8 cellular contexts compared by ENCODE assay signal in genomic region chr6:32195652-32195901, GRCh38. TPM values are rescaled to one million over a fixed set of nuclear protein-coding genes. Genes with fewer than 3 reads are reported as not detected.
DNase-seq lines count a peak whose midpoint lies in the region; ATAC-seq and TF ChIP-seq lines count a peak whose summit lies in the region.

No MANE protein-coding gene starts in this region.

- no peak for TF ChIP-seq POLR2A in ovary (IDR thresholded peaks at IDR 0.05)

- H3K27ac ChIP-seq in ovary (peak overlapping the region in 1 of 2 donors; percentile 98), tibial artery (peak overlapping the region; percentile 98)

- H3K36me3 ChIP-seq in HAP-1 (replicated peaks) (no peaks in the 10 kb centered on the region), adipocyte (ENCODE audit: control insufficient read depth, insufficient read depth, low read length, severe bottlenecking) (no peaks in the 10 kb centered on the region), ovary (no peaks in the 10 kb centered on the region), tibial artery (no peaks in the 10 kb centered on the region)

- no peak for TF ChIP-seq EP300 in ovary (IDR thresholded peaks at IDR 0.05)

- H3K9ac ChIP-seq in adipocyte (ENCODE audit: low read length): peak overlapping the region; percentile 97

- H3K4me3 ChIP-seq in HAP-1 (peak overlapping the region; percentile 49), adipocyte (ENCODE audit: low read length) (peak overlapping the region; percentile 99), ovary (peak overlapping the region; percentile 83), tibial artery (peak overlapping the region; percentile 71 to 87)

- H3K4me1 ChIP-seq in HAP-1 (peaks cover 12% of the 10 kb centered on the region), adipocyte (ENCODE audit: control insufficient read depth, insufficient read depth, low read length) (peaks cover 23% of the 10 kb centered on the region), ovary (ENCODE audit: insufficient read depth) (peaks cover 6% of the 10 kb centered on the region), tibial artery (peaks cover 0 to 36% (median 28%) of the 10 kb centered on the region in 4 donors)

- H3K27me3 ChIP-seq in HAP-1 (ENCODE audit: low read depth) (no peaks in the 10 kb centered on the region), adipocyte (replicated peaks; ENCODE audit: control insufficient read depth, insufficient read depth, low read length) (no peaks in the 10 kb centered on the region), ovary (no peaks in the 10 kb centered on the region), tibial artery (peaks cover 0 to 2% of the 10 kb centered on the region in 2 donors)

- H3K9me3 ChIP-seq in HAP-1: no peaks in the 10 kb centered on the region
- H3K9me3 ChIP-seq in adipocyte (ENCODE audit: control insufficient read depth, low read length): no peaks in the 10 kb centered on the region
- no peaks in the 10 kb centered on the region for H3K9me3 ChIP-seq in ovary
- no peaks in the 10 kb centered on the region for H3K9me3 ChIP-seq in tibial artery

- WGBS in ovary, 3 donors: 0 to 2% (median 1%) methylated on average over 14 to 25 of the region's 25 CpGs

- TF ChIP-seq CTCF in ovary (IDR thresholded peaks at IDR 0.05): peak; percentile 72 to 91 (median 73)
- TF ChIP-seq CTCF in tibial artery (IDR thresholded peaks at IDR 0.05): peak; percentile 37 to 46

- DNase-seq in DMS79 treated with DMSO at 0.1 percent for 48 hours (lab: John Stamatoyannopoulos, UW) (peak; percentile 96), HAP-1 (ENCODE audit: low spot score in 2 of 2) (peak; percentile 99 to 100), NCI-H128 (lab: John Stamatoyannopoulos, UW; ENCODE audit: unreplicated experiment) (peak; percentile 100), SW480 (ENCODE audit: low spot score) (peak; percentile 97), adipocyte (ENCODE audit: low read depth) (peak; percentile 100), Right ventricle myocardium superior (peak; percentile 100), ovary (peak; percentile 100), tibial artery (peak; percentile 100)

- in situ Hi-C loops in HAP-1 (cut with MboI; ENCODE audit: low sequenced_read_pairs): no loop called here

- intact Hi-C loops in Right ventricle myocardium superior (cut with DNase I): no loop called here
- intact Hi-C loops in ovary (cut with DNase I): loop anchor here in 1 of 4 donors (10.0 kb wide), 1 partner anchor 779 kb away; no protein-coding TSS in a partner anchor
- intact Hi-C loops in tibial artery (cut with DNase I; ENCODE audit: low total_unique reads): no loop called here

- peak; percentile 90 for ATAC-seq in Right ventricle myocardium superior (ENCODE audit: poor library complexity)

RNA-seq across cellular contexts. Expression of gene GPSM3, which starts 3.1 kb away (rescaled TPM):
- total RNA-seq in Right ventricle myocardium superior (4.1 TPM), ovary (1 to 10 TPM; 3.1 to 8.4 (median 4.7) TPM)
- 1 to 10 TPM; 5.4 to 8.7 TPM for polyA plus RNA-seq in ovary

RNA-seq across cellular contexts. Expression of gene PBX2, which starts 5.6 kb away (rescaled TPM):
- total RNA-seq in Right ventricle myocardium superior (39.1 TPM), ovary (100 to 1,000 TPM in 4 of 7 donors, 10 to 100 TPM in 3; 39.3 to 110 (median 100) TPM)
- polyA plus RNA-seq in ovary: 10 to 100 TPM; 74.0 to 75.5 TPM

RNA-seq across cellular contexts. Expression of gene AGER, which starts 11.5 kb away (rescaled TPM):
- total RNA-seq in Right ventricle myocardium superior (1.6 TPM), ovary (10 to 100 TPM in 1 of 7 donors, 1 to 10 TPM in 6; 3.4 to 12.8 (median 8.1) TPM)
- 1 to 10 TPM; 5.1 to 5.9 TPM for polyA plus RNA-seq in ovary

RNA-seq across cellular contexts. Expression of gene RNF5, which starts 17.4 kb away (rescaled TPM):
- 94.6 TPM for total RNA-seq in Right ventricle myocardium superior
- total RNA-seq in ovary: 10 to 100 TPM; 49.2 to 81.6 (median 75.4) TPM
- polyA plus RNA-seq in ovary: 100 to 1,000 TPM in 1 of 2 donors, 10 to 100 TPM in 1; 88.6 to 103 TPM

RNA-seq across cellular contexts. Expression of gene AGPAT1, which starts 19.7 kb away (rescaled TPM):
- total RNA-seq in Right ventricle myocardium superior: 44.2 TPM
- 10 to 100 TPM; 29.6 to 82.4 (median 60.6) TPM for total RNA-seq in ovary
- polyA plus RNA-seq in ovary: 10 to 100 TPM; 53.5 to 75.7 TPM

Comparison
In these comparisons a context has a peak if more than half of its experiments do, and no peak if none do; other contexts are left out.
1. H3K4me3 ChIP-seq: peak in every context shown above with its lines; median percentile 99 in adipocyte; 83 in ovary; 79 in tibial artery; 49 in HAP-1.